In the genomic region with DNA sequence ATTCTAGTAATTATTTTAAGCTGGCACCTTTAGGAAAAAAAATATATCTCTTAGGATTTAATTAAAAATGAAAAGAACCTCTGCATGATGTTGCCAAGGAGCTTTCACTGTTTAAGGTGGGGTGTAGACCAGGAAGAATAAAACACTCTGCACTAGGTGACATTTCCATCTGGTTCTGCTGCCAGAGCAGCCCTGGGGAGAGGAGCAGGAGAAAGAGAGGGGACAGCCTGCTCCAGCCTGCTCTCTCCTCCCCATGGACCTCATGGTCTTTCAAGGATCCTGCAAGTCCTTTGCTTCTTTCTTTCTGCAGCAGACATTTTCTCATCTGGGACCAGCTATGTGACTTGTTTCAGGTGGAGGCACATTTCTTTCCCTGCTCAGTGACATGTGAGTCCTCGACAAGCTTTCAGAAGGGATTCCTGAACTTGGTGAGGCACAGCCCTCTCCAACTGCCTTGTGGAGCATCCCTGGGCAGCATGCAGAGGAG, we compare ENCODE assay signal across 13 cellular contexts.
"Had no signal": no experiment of that assay in that cellular context is flagged by ENCODE, and none has a peak within 500 bp of the region (broad histone marks: within the 10 kb centered on the region; RNA-seq: fewer than 3 reads in every experiment).

No MANE protein-coding gene starts in this region.

- H3K9me3 ChIP-seq: heart right ventricle, ovary had no signal

- H3K9me3 Mint-ChIP-seq: neural progenitor cell; T-helper 2 cell treated with Interferon-gamma antibody and Interleukin-4, amounts not matched to agents 5 μg/mL and 100 μg/mL, for 36 hours had no signal

- H3K27ac Mint-ChIP-seq: activated naive CD4-positive, alpha-beta T cell treated with anti-CD3 and anti-CD28 coated beads, Interleukin-2, amount 10 ng/mL, durations not matched to agents 7 days and 5 days; neural progenitor cell; T-helper 2 cell treated with Interferon-gamma antibody and Interleukin-4, amounts not matched to agents 5 μg/mL and 100 μg/mL, for 36 hours had no signal

- H3K4me1 Mint-ChIP-seq: activated naive CD4-positive, alpha-beta T cell treated with anti-CD3 and anti-CD28 coated beads, Interleukin-2, amount 10 ng/mL, durations not matched to agents 7 days and 5 days had no signal

- H3K27me3 ChIP-seq: heart right ventricle, neural progenitor cell, ovary had no signal

- H3K4me3 ChIP-seq: heart right ventricle, neural progenitor cell, ovary had no signal

- H3K4me3 Mint-ChIP-seq: activated naive CD4-positive, alpha-beta T cell treated with anti-CD3 and anti-CD28 coated beads, Interleukin-2, amount 10 ng/mL, durations not matched to agents 7 days and 5 days; neural progenitor cell; T-helper 2 cell treated with Interferon-gamma antibody and Interleukin-4, amounts not matched to agents 5 μg/mL and 100 μg/mL, for 36 hours had no signal

- H3K27ac ChIP-seq: neural progenitor cell had no signal

- H3K36me3 ChIP-seq: heart right ventricle, neural progenitor cell, ovary had no signal

- H3K36me3 Mint-ChIP-seq: activated naive CD4-positive, alpha-beta T cell treated with anti-CD3 and anti-CD28 coated beads, Interleukin-2, amount 10 ng/mL, durations not matched to agents 7 days and 5 days; neural progenitor cell had no signal

- FAIRE-seq: frontal cortex had no signal

- DNase-seq: activated CD4-positive, alpha-beta T cell treated with anti-CD3 and anti-CD28 coated beads for 4 hours; activated naive CD4-positive, alpha-beta T cell treated with anti-CD3 and anti-CD28 coated beads, Interleukin-2, amount 10 ng/mL, durations not matched to agents 7 days and 5 days; effector CD8-positive, alpha-beta T cell; heart right ventricle; islet precursor cell; ovary; SIG-M5; stimulated activated CD4-positive, alpha-beta T cell treated with anti-CD3 and anti-CD28 coated beads, Interleukin-15, amount 100 ng/mL, for 24 hours; stimulated activated CD4-positive, alpha-beta T cell treated with anti-CD3 and anti-CD28 coated beads, Interleukin-4, amount 100 ng/mL, for 24 hours; trophoblast cell had no signal
